In the genomic region with DNA sequence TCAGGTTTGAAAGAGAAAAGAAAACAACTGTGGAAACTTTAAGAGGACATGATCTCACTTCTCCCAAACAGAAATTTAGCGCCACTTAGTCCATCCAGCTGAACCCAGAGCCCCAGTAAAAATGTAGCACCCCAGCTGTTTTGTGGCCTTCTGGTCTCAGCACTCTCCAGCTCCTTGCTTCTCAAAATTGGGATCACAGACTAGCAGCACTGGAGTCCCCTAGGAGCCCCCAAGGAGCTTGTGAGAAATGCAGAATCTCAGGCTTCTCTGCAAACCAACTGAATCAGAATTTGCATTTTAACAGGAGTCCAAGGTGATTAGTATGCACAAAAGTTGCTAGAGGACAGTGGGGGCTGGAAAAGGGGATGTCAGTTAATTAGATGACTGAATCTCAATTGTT, we compare ENCODE assay signal across 17 cellular contexts.
"Had no signal": no experiment of that assay in that cellular context is flagged by ENCODE, and none has a peak within 500 bp of the region (broad histone marks: within the 10 kb centered on the region; RNA-seq: fewer than 3 reads in every experiment).

No MANE protein-coding gene starts in this region.

- H3K4me1 ChIP-seq: adrenal gland, lower lobe of right lung, parathyroid adenoma had no signal

- H3K9ac ChIP-seq: parathyroid adenoma had no signal

- DNase-seq: activated CD4-positive, alpha-beta T cell treated with anti-CD3 and anti-CD28 coated beads for 4 hours; activated CD8-positive, alpha-beta T cell treated with anti-CD3 and anti-CD28 coated beads for 36 hours; activated effector memory CD4-positive, alpha-beta T cell treated with Interleukin-2 at 50 U/mL for 16 hours; activated naive CD4-positive, alpha-beta T cell treated with anti-CD3 and anti-CD28 coated beads, Interleukin-2, amount 50 U/mL, for 16 hours; activated T-cell treated with anti-CD3 and anti-CD28 coated beads, Interleukin-2, amount 50 U/mL, for 4 hours; adrenal gland; esophagus squamous epithelium; immature natural killer cell; lower lobe of right lung; midbrain; naive B cell; retina; T-helper 17 cell had no signal

- H3K79me2 ChIP-seq: parathyroid adenoma had no signal

- H3K36me3 ChIP-seq: adrenal gland, esophagus squamous epithelium, lower lobe of right lung, neutrophil had no signal

- ATAC-seq: activated CD8-positive, alpha-beta T cell treated with anti-CD3 and anti-CD28 coated beads for 36 hours; activated T-cell treated with anti-CD3 and anti-CD28 coated beads, Interleukin-2, amount 50 U/mL, for 4 hours; lower lobe of right lung; stimulated activated effector memory CD8-positive, alpha-beta T cell treated with anti-CD3 and anti-CD28 coated beads, Interleukin-12 subunit alpha, Interleukin-12 subunit beta, amount 100 ng/mL, for 72 hours; T-helper 17 cell had no signal

- H3K4me3 ChIP-seq: adrenal gland, coronary artery, esophagus squamous epithelium, lower lobe of right lung had no signal

- H3K27ac ChIP-seq: adrenal gland, coronary artery, esophagus squamous epithelium, lower lobe of right lung, neutrophil, parathyroid adenoma had no signal

- H3K27me3 ChIP-seq: adrenal gland, esophagus squamous epithelium, neutrophil had no signal
